In genomic region chr17:57357392-57357784, GRCh38 we compare ENCODE assay signal across 8 cellular contexts.
DNase-seq lines count a peak whose midpoint lies in the region; ATAC-seq and TF ChIP-seq lines count a peak whose summit lies in the region.

No MANE protein-coding gene starts in this region.

- intact Hi-C loops in psoas muscle (cut with DNase I) = no loop called here

- POLR2A ChIA-PET in HEK293T (lab: Yijun Ruan, JAX) = no interaction called here

- TF ChIP-seq CTCF in GM12864 (IDR thresholded peaks at IDR 0.05; ENCODE audit: low read depth, low read length, missing control alignments) = no peak
- no peak for TF ChIP-seq CTCF in psoas muscle (IDR thresholded peaks at IDR 0.05)

- H3K4me3 ChIP-seq in GM12864 (ENCODE audit: low read depth, low read length) (peak overlapping the region; percentile 45), esophagus (ENCODE audit: low read depth in 1 of 2, low read length in 2 of 2) (peak overlapping the region in 1 of 2 donors; percentile 21), psoas muscle (peak overlapping the region; percentile 40)

- CTCF ChIA-PET in HEK293T (lab: Yijun Ruan, JAX) = interaction anchor here (0.7 kb wide), 1 partner anchor 56 kb away, joined by 3 read pairs; no protein-coding TSS in a partner anchor

- ATAC-seq in GM21737 (IDR thresholded peaks at IDR 0.05; ENCODE audit: unreplicated experiment) = peak; percentile 56
- peak; percentile 85 to 98 (median 90) for ATAC-seq in psoas muscle

- peaks cover 0 to 6% of the 10 kb centered on the region in 2 donors for H3K4me1 ChIP-seq in esophagus (ENCODE audit: control insufficient read depth in 2 of 2, insufficient read depth in 2 of 2, low read length in 1 of 2)
- H3K4me1 ChIP-seq in psoas muscle = peaks cover 63% of the 10 kb centered on the region

- DNase-seq in GM12864 (ENCODE audit: low read depth) (no peak), NCI-H2196 (lab: John Stamatoyannopoulos, UW; ENCODE audit: unreplicated experiment) (peak; percentile 93), psoas muscle (peak; percentile 51 to 86), AML-193 (lab: John Stamatoyannopoulos, UW) (no peak), HEK293T (ENCODE audit: extremely low spot score) (no peak), DMS 273 (lab: John Stamatoyannopoulos, UW; ENCODE audit: unreplicated experiment) (no peak)

- no peaks in the 10 kb centered on the region for H3K9me3 ChIP-seq in esophagus (ENCODE audit: control insufficient read depth in 2 of 2, insufficient read depth in 1 of 2, low read depth in 1 of 2, low read length in 1 of 2)
- H3K9me3 ChIP-seq in psoas muscle = no peaks in the 10 kb centered on the region

- WGBS in esophagus, 2 donors = 40 to 46% methylated on average over 11 of the region's 11 CpGs
- 31 to 47% (median 37%) methylated on average over 11 of the region's 11 CpGs for WGBS in psoas muscle, 3 donors

- H3K36me3 ChIP-seq in esophagus (ENCODE audit: control insufficient read depth in 2 of 2, insufficient read depth in 2 of 2, low read length in 1 of 2) = no peaks in the 10 kb centered on the region
- no peaks in the 10 kb centered on the region for H3K36me3 ChIP-seq in psoas muscle (ENCODE audit: insufficient read depth in 1 of 2, low read depth in 1 of 2)

- peak overlapping the region; percentile 83 to 90 for H3K27ac ChIP-seq in esophagus (ENCODE audit: low read depth in 2 of 2, low read length in 1 of 2)
- peak overlapping the region; percentile 82 for H3K27ac ChIP-seq in psoas muscle

- H3K27me3 ChIP-seq in esophagus (ENCODE audit: control insufficient read depth in 1 of 2, insufficient read depth in 2 of 2, low read length in 2 of 2) (no peaks in the 10 kb centered on the region), psoas muscle (ENCODE audit: insufficient read depth in 3 of 3, low read length in 2 of 3) (no peaks in the 10 kb centered on the region)

TF ChIP-seq in HEK293T, 16 proteins besides CTCF, POLR2A, EP300 and RAD21:
- TF ChIP-seq LEF1 (IDR thresholded peaks at IDR 0.05; ENCODE audit: borderline replicate concordance) (no peak), ARNT (IDR thresholded peaks at IDR 0.05) (no peak), NFRKB (IDR thresholded peaks at IDR 0.05) (no peak), L3MBTL2 (conservative IDR thresholded peaks at IDR 0.05) (no peak), PKNOX1 (IDR thresholded peaks at IDR 0.05) (no peak), BHLHE40 (IDR thresholded peaks at IDR 0.05; ENCODE audit: borderline replicate concordance) (no peak), FOXK2 (IDR thresholded peaks at IDR 0.05) (no peak), FOXA1 (IDR thresholded peaks at IDR 0.05) (no peak), TARDBP (IDR thresholded peaks at IDR 0.05) (no peak)
TF ChIP-seq in HEK293T: peak in this region for 0.

Comparison
In these comparisons a context has a peak if more than half of its experiments do, and no peak if none do; other contexts are left out.
1. DNase-seq: peak in NCI-H2196 (single experiment) and psoas muscle (2 of 2); none in GM12864 (single experiment), AML-193 (0 of 2), HEK293T (single experiment) and DMS 273 (single experiment).